35 cellular contexts compared by ENCODE assay signal in genomic region chr20:1072258-1072657, GRCh38.
"Had no signal": no experiment of that assay in that cellular context is flagged by ENCODE, and none has a peak within 500 bp of the region (broad histone marks: within the 10 kb centered on the region; RNA-seq: fewer than 3 reads in every experiment).

No MANE protein-coding gene starts in this region.

- H3K9me3 ChIP-seq: MG63 had no signal

- DNase-seq: Karpas-422, Kasumi-1, MG63, MM.1S, MV-4-11, NCI-H1048, NCI-H1092, NCI-H1092 treated with DMSO at 0.1 percent for 48 hours, NCI-H1105, NCI-H1105 treated with DMSO at 0.1 percent for 48 hours, NCI-H1417, NCI-H1417 treated with DMSO at 0.1 percent for 48 hours, NCI-H1436, NCI-H1436 treated with DMSO at 0.1 percent for 48 hours, NCI-H146, NCI-H1694, NCI-H1694 treated with DMSO at 0.1 percent for 48 hours, NCI-H187, NCI-H187 treated with DMSO at 0.1 percent for 48 hours, NCI-H1930, NCI-H2029, NCI-H2029 treated with DMSO at 0.1 percent for 48 hours, NCI-H2081, NCI-H2081 treated with DMSO at 0.1 percent for 48 hours, NCI-H2107, NCI-H2171, NCI-H2171 treated with DMSO at 0.1 percent for 48 hours, NCI-H2227 treated with DMSO at 0.1 percent for 48 hours, NCI-H226, NCI-H345, NCI-H446, NCI-H446 treated with DMSO at 0.1 percent for 48 hours, NCI-H510A, NCI-H510A treated with DMSO at 0.1 percent for 48 hours, NCI-H524 had no signal

- H3K4me3 ChIP-seq: MG63 had no signal

- H3K36me3 ChIP-seq: MG63 had no signal
